16 cellular contexts compared by ENCODE assay signal in genomic region chr2:121218386-121218938, GRCh38.
DNase-seq lines count a peak whose midpoint lies in the region; ATAC-seq, FAIRE-seq and TF ChIP-seq lines count a peak whose summit lies in the region.
"Had no signal": no experiment of that assay in that cellular context is flagged by ENCODE, and none has a peak within 500 bp of the region (broad histone marks: within the 10 kb centered on the region; RNA-seq: fewer than 3 reads in every experiment).

No MANE protein-coding gene starts in this region.

- no peak for ATAC-seq in heart left ventricle
- ATAC-seq: GM12878 had no signal

- no peak overlapping the region for H3K4me3 Mint-ChIP-seq in neural crest cell
- H3K4me3 Mint-ChIP-seq: CD14-positive monocyte; CD4-positive, alpha-beta memory T cell had no signal

- H3K4me1 ChIP-seq in BLaER1 (peaks cover 11% of the 10 kb centered on the region), kidney (ENCODE audit: control insufficient read depth in 1 of 2, insufficient read depth in 1 of 2, low read depth in 1 of 2, low read length in 2 of 2) (peaks cover 6 to 24% of the 10 kb centered on the region in 2 donors), heart left ventricle (no peaks in the 10 kb centered on the region)
- peaks cover 0 to 12% (median 6%) of the 10 kb centered on the region in 10 experiments; a peak in 12 of 20 replicates for H3K4me1 ChIP-seq in BLaER1 treated with 17β-estradiol and CSF1 and Interleukin-3, amounts not matched to agents 10 nM and 100 nM
- H3K4me1 ChIP-seq: BE2C, HAP-1 had no signal

- 80 to 89% (median 85%) methylated on average over 8 of the region's 8 CpGs for WGBS in heart left ventricle, 4 donors

- no peak for TF ChIP-seq POLR2A in heart left ventricle (IDR thresholded peaks at IDR 0.05)

- peak; percentile 51 for DNase-seq in kidney
- DNase-seq in neural crest cell (ENCODE audit: low read depth, low spot score): no peak
- no peak for DNase-seq in heart left ventricle
- DNase-seq in islet precursor cell: no peak
- DNase-seq: ACHN; BE2C; CD4-positive, alpha-beta memory T cell; DMS153; DND-41; EL had no signal

- H3K4me2 ChIP-seq in BLaER1: peak overlapping the region; percentile 23
- peak overlapping the region in 6 of 11 experiments; percentile 4 to 40 (median 16); a peak in 5 of 22 replicates for H3K4me2 ChIP-seq in BLaER1 treated with 17β-estradiol and CSF1 and Interleukin-3, amounts not matched to agents 10 nM and 100 nM

- H3K27ac Mint-ChIP-seq in neural crest cell (ENCODE audit: unreplicated experiment): peak overlapping the region; percentile 6
- H3K27ac Mint-ChIP-seq: CD14-positive monocyte had no signal

- H3K9me3 Mint-ChIP-seq in neural crest cell: no peaks in the 10 kb centered on the region
- H3K9me3 Mint-ChIP-seq: CD4-positive, alpha-beta memory T cell had no signal

- H3K36me3 Mint-ChIP-seq in neural crest cell (ENCODE audit: low read depth): no peaks in the 10 kb centered on the region
- H3K36me3 Mint-ChIP-seq: CD14-positive monocyte; CD4-positive, alpha-beta memory T cell had no signal

- H3K27me3 ChIP-seq in BLaER1 (no peaks in the 10 kb centered on the region), heart left ventricle (no peaks in the 10 kb centered on the region)
- no peaks in the 10 kb centered on the region for H3K27me3 ChIP-seq in BLaER1 treated with 17β-estradiol and CSF1 and Interleukin-3, amounts not matched to agents 10 nM and 100 nM
- H3K27me3 ChIP-seq: BE2C had no signal

- intact Hi-C loops in kidney (cut with DNase I): no loop called here
- intact Hi-C loops in heart left ventricle (cut with DNase I): no loop called here

- no peak for FAIRE-seq in kidney (lab: Jason Lieb, UNC)
- FAIRE-seq: A204.1, GM12878 had no signal

- H3K9ac ChIP-seq in BLaER1: no peak overlapping the region
- no peak overlapping the region for H3K9ac ChIP-seq in BLaER1 treated with 17β-estradiol and CSF1 and Interleukin-3, amounts not matched to agents 10 nM and 100 nM
- H3K9ac ChIP-seq in kidney (ENCODE audit: low read length in 2 of 2): no peak overlapping the region

- no peaks in the 10 kb centered on the region for H3K36me3 ChIP-seq in BLaER1
- H3K36me3 ChIP-seq in BLaER1 treated with 17β-estradiol and CSF1 and Interleukin-3, amounts not matched to agents 10 nM and 100 nM: no peaks in the 10 kb centered on the region
- peaks cover 18 to 35% of the 10 kb centered on the region in 2 donors for H3K36me3 ChIP-seq in kidney (ENCODE audit: control insufficient read depth in 1 of 2, insufficient read depth in 2 of 2, low read length in 2 of 2)
- no peaks in the 10 kb centered on the region for H3K36me3 ChIP-seq in heart left ventricle
- H3K36me3 ChIP-seq: BE2C, HAP-1 had no signal

- H3K4me1 Mint-ChIP-seq in neural crest cell: peaks cover 7% of the 10 kb centered on the region
- H3K4me1 Mint-ChIP-seq: CD4-positive, alpha-beta memory T cell had no signal

- no peaks in the 10 kb centered on the region for H3K27me3 Mint-ChIP-seq in neural crest cell (ENCODE audit: low read depth)

- H3K27ac ChIP-seq in BLaER1 (no peak overlapping the region), kidney (ENCODE audit: low read depth in 2 of 2, low read length in 2 of 2) (peak overlapping the region in 1 of 2 donors; percentile 73), heart left ventricle (no peak overlapping the region)
- no peak overlapping the region for H3K27ac ChIP-seq in BLaER1 treated with 17β-estradiol and CSF1 and Interleukin-3, amounts not matched to agents 10 nM and 100 nM

- TF ChIP-seq CTCF in kidney (IDR thresholded peaks at IDR 0.05; ENCODE audit: borderline replicate concordance, extremely low read depth, insufficient read depth): no peak
- TF ChIP-seq CTCF in neural crest cell (conservative IDR thresholded peaks at IDR 0.05): no peak
- TF ChIP-seq CTCF in heart left ventricle (IDR thresholded peaks at IDR 0.05): no peak

- no peaks in the 10 kb centered on the region for H4K20me1 ChIP-seq in BLaER1
- H4K20me1 ChIP-seq in BLaER1 treated with 17β-estradiol and CSF1 and Interleukin-3, amounts not matched to agents 10 nM and 100 nM: no peaks in the 10 kb centered on the region; a peak in 2 of 22 replicates

- H3K9me3 ChIP-seq in BLaER1: no peaks in the 10 kb centered on the region
- H3K9me3 ChIP-seq in BLaER1 treated with 17β-estradiol and CSF1 and Interleukin-3, amounts not matched to agents 10 nM and 100 nM (replicated peaks in 1 of 11): no peaks in the 10 kb centered on the region
- no peaks in the 10 kb centered on the region for H3K9me3 ChIP-seq in kidney (ENCODE audit: control insufficient read depth in 1 of 2, low read length in 2 of 2)
- H3K9me3 ChIP-seq in heart left ventricle: no peaks in the 10 kb centered on the region
- H3K9me3 ChIP-seq: BE2C, HAP-1 had no signal

- H3K4me3 ChIP-seq in BLaER1 (no peak overlapping the region), kidney (ENCODE audit: low read length in 2 of 2) (no peak overlapping the region), heart left ventricle (no peak overlapping the region)
- no peak overlapping the region for H3K4me3 ChIP-seq in BLaER1 treated with 17β-estradiol and CSF1 and Interleukin-3, amounts not matched to agents 10 nM and 100 nM
- H3K4me3 ChIP-seq: GM12878, HAP-1 had no signal
